ENCODE assay signal across 10 cellular contexts in the genomic region with DNA sequence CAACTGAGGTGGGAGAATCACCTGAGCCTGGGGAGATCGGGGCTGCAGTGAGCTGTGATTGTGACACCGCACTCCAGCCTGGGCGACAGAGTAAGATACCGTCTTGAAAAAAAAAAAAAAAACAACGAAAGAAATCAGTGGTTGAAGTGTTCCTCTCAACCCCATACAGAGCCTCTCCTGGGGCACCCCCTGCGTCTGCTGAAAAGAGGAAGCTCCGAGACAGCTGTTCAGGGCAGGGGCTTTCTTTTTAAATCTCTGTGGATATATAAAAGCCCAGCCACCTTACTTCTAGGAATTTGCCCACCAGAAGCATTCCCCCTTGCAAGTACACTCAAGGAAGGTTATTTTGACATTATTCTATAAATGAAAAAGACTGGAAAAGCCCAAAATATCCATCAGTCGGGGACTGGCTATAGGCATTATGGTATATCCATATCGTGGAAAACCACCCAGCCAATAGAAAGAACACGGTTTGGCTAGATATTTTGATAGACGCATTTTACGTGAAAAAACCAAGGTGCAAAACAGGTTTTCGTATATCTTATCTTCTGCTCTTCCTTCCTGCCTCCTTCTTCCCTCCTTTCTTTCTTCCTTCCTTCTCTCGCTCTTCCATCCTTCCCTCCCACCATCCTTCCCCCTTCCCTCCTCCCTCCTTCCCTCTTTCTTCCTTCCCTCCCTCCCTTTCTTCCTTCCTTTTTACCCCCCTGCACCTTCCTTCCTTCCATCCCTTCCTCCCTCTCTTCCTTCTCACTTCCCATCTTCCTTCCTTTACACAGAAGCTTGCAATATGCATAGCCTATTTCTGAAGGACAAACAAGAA. TPM values are rescaled to one million over a fixed set of nuclear protein-coding genes. Genes with fewer than 3 reads are reported as not detected.
DNase-seq lines count a peak whose midpoint lies in the region; ATAC-seq lines count a peak whose summit lies in the region.
"Had no signal": no experiment of that assay in that cellular context is flagged by ENCODE, and none has a peak within 500 bp of the region (broad histone marks: within the 10 kb centered on the region; RNA-seq: fewer than 3 reads in every experiment).

No MANE protein-coding gene starts in this region.

- H3K36me3 Mint-ChIP-seq in activated naive CD4-positive, alpha-beta T cell treated with anti-CD3 and anti-CD28 coated beads for 36 hours (ENCODE audit: low read depth): no peaks in the 10 kb centered on the region
- no peaks in the 10 kb centered on the region for H3K36me3 Mint-ChIP-seq in activated naive CD4-positive, alpha-beta T cell treated with anti-CD3 and anti-CD28 coated beads, Interleukin-2, amount 10 ng/mL, durations not matched to agents 7 days and 5 days

- intact Hi-C loops in activated naive CD4-positive, alpha-beta T cell treated with anti-CD3 and anti-CD28 coated beads for 36 hours (cut with micrococcal nuclease): no loop called here

- H3K27ac Mint-ChIP-seq in activated naive CD4-positive, alpha-beta T cell treated with anti-CD3 and anti-CD28 coated beads for 36 hours: no peak overlapping the region
- no peak overlapping the region for H3K27ac Mint-ChIP-seq in activated naive CD4-positive, alpha-beta T cell treated with anti-CD3 and anti-CD28 coated beads, Interleukin-2, amount 10 ng/mL, durations not matched to agents 7 days and 5 days

- H3K4me1 Mint-ChIP-seq in activated naive CD4-positive, alpha-beta T cell treated with anti-CD3 and anti-CD28 coated beads for 36 hours (ENCODE audit: low read depth): peaks cover 22% of the 10 kb centered on the region
- peaks cover 11% of the 10 kb centered on the region for H3K4me1 Mint-ChIP-seq in activated naive CD4-positive, alpha-beta T cell treated with anti-CD3 and anti-CD28 coated beads, Interleukin-2, amount 10 ng/mL, durations not matched to agents 7 days and 5 days

- H3K9me3 Mint-ChIP-seq in activated naive CD4-positive, alpha-beta T cell treated with anti-CD3 and anti-CD28 coated beads for 36 hours: no peaks in the 10 kb centered on the region
- H3K9me3 Mint-ChIP-seq in activated naive CD4-positive, alpha-beta T cell treated with anti-CD3 and anti-CD28 coated beads, Interleukin-2, amount 10 ng/mL, durations not matched to agents 7 days and 5 days: no peaks in the 10 kb centered on the region

- H3K27me3 Mint-ChIP-seq in activated naive CD4-positive, alpha-beta T cell treated with anti-CD3 and anti-CD28 coated beads for 36 hours (ENCODE audit: low read depth): peaks cover 21% of the 10 kb centered on the region
- H3K27me3 Mint-ChIP-seq in activated naive CD4-positive, alpha-beta T cell treated with anti-CD3 and anti-CD28 coated beads, Interleukin-2, amount 10 ng/mL, durations not matched to agents 7 days and 5 days: peaks cover 53% of the 10 kb centered on the region

- peak; percentile 90 for ATAC-seq in HG02642 (IDR thresholded peaks at IDR 0.05; ENCODE audit: poor library complexity, unreplicated experiment)
- ATAC-seq in stimulated activated naive CD8-positive, alpha-beta T cell treated with anti-CD3 and anti-CD28 coated beads, Interleukin-15, Interleukin-2, amounts not matched to agents 100 U/mL and 50 U/mL, for 24 hours: peak; percentile 89
- ATAC-seq: left colon had no signal

- CTCF ChIA-PET in activated naive CD4-positive, alpha-beta T cell treated with anti-CD3 and anti-CD28 coated beads for 36 hours (lab: Charles Lee): interaction anchor here (0.7 kb wide), 1 partner anchor 49 kb away, joined by 3 read pairs; no protein-coding TSS in a partner anchor
- CTCF ChIA-PET in activated naive CD4-positive, alpha-beta T cell treated with anti-CD3 and anti-CD28 coated beads, Interleukin-2, amount 10 ng/mL, durations not matched to agents 7 days and 5 days (lab: Charles Lee): no interaction called here

- peak; percentile 75 for DNase-seq in activated naive CD4-positive, alpha-beta T cell treated with anti-CD3 and anti-CD28 coated beads for 36 hours
- no peak for DNase-seq in activated naive CD4-positive, alpha-beta T cell treated with anti-CD3 and anti-CD28 coated beads, Interleukin-2, amount 10 ng/mL, durations not matched to agents 7 days and 5 days
- DNase-seq in NOMO-1 (lab: John Stamatoyannopoulos, UW; ENCODE audit: unreplicated experiment in 2 of 2) (peak; percentile 77 to 84), NCI-H2196 (lab: John Stamatoyannopoulos, UW; ENCODE audit: unreplicated experiment) (no peak), GM03348 (ENCODE audit: low spot score) (no peak), iPS-NIHi7 (ENCODE audit: extremely low spot score) (no peak)
- peak; percentile 53 for DNase-seq in stimulated activated naive CD8-positive, alpha-beta T cell treated with anti-CD3 and anti-CD28 coated beads, Interleukin-15, Interleukin-2, amounts not matched to agents 100 U/mL and 50 U/mL, for 24 hours
- DNase-seq: NCI-H2081 treated with DMSO at 0.1 percent for 48 hours had no signal

- no peak overlapping the region for H3K4me3 Mint-ChIP-seq in activated naive CD4-positive, alpha-beta T cell treated with anti-CD3 and anti-CD28 coated beads for 36 hours
- no peak overlapping the region for H3K4me3 Mint-ChIP-seq in activated naive CD4-positive, alpha-beta T cell treated with anti-CD3 and anti-CD28 coated beads, Interleukin-2, amount 10 ng/mL, durations not matched to agents 7 days and 5 days

RNA-seq across cellular contexts. Expression of a gene that starts 9.2 kb away (rescaled TPM):
- 1 to 10 TPM in 1 of 2 experiments, under 1 TPM in 1; 0.72 to 1.0 TPM for total RNA-seq in activated naive CD4-positive, alpha-beta T cell treated with anti-CD3 and anti-CD28 coated beads for 36 hours

RNA-seq across cellular contexts. Expression of a gene that starts 22.9 kb away (rescaled TPM):
- not detected for total RNA-seq in activated naive CD4-positive, alpha-beta T cell treated with anti-CD3 and anti-CD28 coated beads for 36 hours

RNA-seq across cellular contexts. Expression of a gene that starts 55.1 kb away (rescaled TPM):
- total RNA-seq in activated naive CD4-positive, alpha-beta T cell treated with anti-CD3 and anti-CD28 coated beads for 36 hours: not detected
- total RNA-seq: left colon had no signal

Comparison
In these comparisons a context has a peak if more than half of its experiments do, and no peak if none do; other contexts are left out.
1. DNase-seq: peak in activated naive CD4-positive, alpha-beta T cell treated with anti-CD3 and anti-CD28 coated beads for 36 hours (single experiment), NOMO-1 (2 of 2) and stimulated activated naive CD8-positive, alpha-beta T cell treated with anti-CD3 and anti-CD28 coated beads, Interleukin-15, Interleukin-2, amounts not matched to agents 100 U/mL and 50 U/mL, for 24 hours (single experiment); none in activated naive CD4-positive, alpha-beta T cell treated with anti-CD3 and anti-CD28 coated beads, Interleukin-2, amount 10 ng/mL, durations not matched to agents 7 days and 5 days (single experiment), NCI-H2196 (single experiment), GM03348 (single experiment) and iPS-NIHi7 (single experiment).